In the genomic region with DNA sequence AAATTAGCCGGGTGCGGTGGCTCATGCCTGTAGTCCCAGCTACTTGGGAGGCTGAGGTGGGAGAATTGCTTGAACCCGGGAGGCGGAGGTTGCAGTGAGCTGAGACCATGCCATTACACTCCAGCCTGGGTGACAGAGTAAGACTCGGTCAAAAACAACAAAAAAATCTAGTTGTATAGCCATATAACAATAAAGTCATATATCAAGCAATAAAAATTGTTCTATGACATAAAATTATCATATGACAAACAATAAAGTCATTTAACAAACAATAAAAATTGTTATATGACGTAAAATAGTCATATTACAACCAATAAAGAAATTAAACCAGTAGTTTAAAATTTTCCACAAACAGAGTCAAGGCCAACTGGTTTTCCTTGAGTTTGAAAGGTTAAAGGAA, we compare ENCODE assay signal across 13 cellular contexts. TPM values are rescaled to one million over a fixed set of nuclear protein-coding genes. Genes with fewer than 3 reads are reported as not detected.
"Had no signal": no experiment of that assay in that cellular context is flagged by ENCODE, and none has a peak within 500 bp of the region (broad histone marks: within the 10 kb centered on the region; RNA-seq: fewer than 3 reads in every experiment).

No MANE protein-coding gene starts in this region.

RNA-seq across cellular contexts. Expression of a gene that starts 12.4 kb away (rescaled TPM):
- total RNA-seq: activated CD4-positive, alpha-beta memory T cell treated with anti-CD3 and anti-CD28 coated beads for 36 hours; activated CD4-positive, alpha-beta T cell treated with anti-CD3 and anti-CD28 coated beads for 36 hours; activated CD4-positive, alpha-beta T cell treated with anti-CD3 and anti-CD28 coated beads, Interleukin-2, amount 10 ng/mL, durations not matched to agents 24 days and 14 days; activated CD8-positive, alpha-beta memory T cell treated with anti-CD3 and anti-CD28 coated beads for 36 hours; activated CD8-positive, alpha-beta memory T cell treated with anti-CD3 and anti-CD28 coated beads, Interleukin-2, amount 10 ng/mL, durations not matched to agents 7 days and 5 days; activated CD8-positive, alpha-beta T cell treated with anti-CD3 and anti-CD28 coated beads, Interleukin-2, amount 10 ng/mL, durations not matched to agents 7 days and 5 days; activated naive CD4-positive, alpha-beta T cell treated with anti-CD3 and anti-CD28 coated beads for 36 hours; activated naive CD8-positive, alpha-beta T cell treated with anti-CD3 and anti-CD28 coated beads for 36 hours; activated T-helper 1 cell treated with anti-CD3 and anti-CD28 coated beads, Interleukin-12 subunit alpha, Interleukin-12 subunit beta, Interleukin-2, Interleukin-4 antibody, amounts not matched to agents 30 ng/mL and 10 ng/mL and 1 ng/mL, durations not matched to agents 14 hours and 24 hours and 36 hours; activated T-helper 2 cell treated with anti-CD3 and anti-CD28 coated beads, Interferon-gamma antibody, Interleukin-2, Interleukin-4, amounts not matched to agents 10 μg/mL and 5 μg/mL and 100 μg/mL, durations not matched to agents 14 hours and 24 hours and 36 hours; chondrocyte; T-cell; T-helper 2 cell treated with Interferon-gamma antibody and Interleukin-4, amounts not matched to agents 100 ng/mL and 5 ng/mL, for 36 hours had no signal
